ENCODE assay signal across 8 cellular contexts in genomic region chr3:125052671-125053303, GRCh38. TPM values are rescaled to one million over a fixed set of nuclear protein-coding genes. Genes with fewer than 3 reads are reported as not detected.
DNase-seq lines count a peak whose midpoint lies in the region; ATAC-seq and TF ChIP-seq lines count a peak whose summit lies in the region.

No MANE protein-coding gene starts in this region.

- no peak overlapping the region for H3K4me3 ChIP-seq in OCI-LY7 (ENCODE audit: low read depth, low read length, poor library complexity, severe bottlenecking)
- no peak overlapping the region for H3K4me3 ChIP-seq in trophoblast cell (ENCODE audit: low read depth, low read length)

- no peak overlapping the region for H4K91ac ChIP-seq in trophoblast cell (ENCODE audit: low read depth, low read length)

- no peak overlapping the region; the same call in 1 of the 2 replicates for H2AFZ ChIP-seq in OCI-LY7 (ENCODE audit: low read length)
- H2AFZ ChIP-seq in trophoblast cell (ENCODE audit: insufficient read depth, low read length, poor library complexity) = no peak overlapping the region

- H3K4me1 ChIP-seq in OCI-LY7 (ENCODE audit: insufficient read depth, low read length, poor library complexity, severe bottlenecking) (peaks cover 20% of the 10 kb centered on the region), trophoblast cell (ENCODE audit: control insufficient read depth in 1 of 2, insufficient read depth in 2 of 2, low read length in 2 of 2) (peaks cover 24 to 29% of the 10 kb centered on the region in 2 experiments)

- no peak for TF ChIP-seq CTCF in OCI-LY7 (conservative IDR thresholded peaks at IDR 0.05; ENCODE audit: low read length)

- no peak for ATAC-seq in HG03175 (IDR thresholded peaks at IDR 0.05; ENCODE audit: unreplicated experiment)

- no peak overlapping the region for H3K9ac ChIP-seq in trophoblast cell (ENCODE audit: low read length)

- WGBS in trophoblast cell (ENCODE audit: extremely low coverage, insufficient coverage, insufficient read length) = no CpG with 5 or more reads among the region's 6 CpGs

- intact Hi-C loops in OCI-LY7 (cut with micrococcal nuclease; ENCODE audit: unreplicated experiment) = loop anchor here (10.0 kb wide), 1 partner anchor 542 kb away; the partner anchor contains the start of gene OSBPL11

- H3K23ac ChIP-seq in trophoblast cell (ENCODE audit: low read length) = no peak overlapping the region

- DNase-seq in NCI-H2107 treated with DMSO at 0.1 percent for 48 hours (lab: John Stamatoyannopoulos, UW; ENCODE audit: unreplicated experiment) (peak; percentile 46), NCI-H2107 (lab: John Stamatoyannopoulos, UW) (no peak), OCI-LY7 (ENCODE audit: low spot score) (no peak), epidermal melanocyte (ENCODE audit: insufficient read length, low spot score) (peak; percentile 73), trophoblast cell (peak; percentile 93 to 94), foreskin melanocyte (no peak)
- no peak for DNase-seq in stimulated activated CD4-positive, alpha-beta T cell treated with anti-CD3 and anti-CD28 coated beads, Interleukin-2, amount 100 ng/mL, for 48 hours

- H2BK12ac ChIP-seq in trophoblast cell (ENCODE audit: low read length) = no peak overlapping the region

- no peak overlapping the region for H3K14ac ChIP-seq in trophoblast cell (ENCODE audit: low read length)

- H4K8ac ChIP-seq in trophoblast cell (ENCODE audit: low read depth, low read length) = no peak overlapping the region

- no peak overlapping the region for H3K18ac ChIP-seq in trophoblast cell (ENCODE audit: low read length)

- CTCF ChIA-PET in OCI-LY7 (lab: Charles Lee; ENCODE audit: unreplicated experiment) = no interaction called here

- no peaks in the 10 kb centered on the region; the same call in 1 of the 2 replicates for H4K20me1 ChIP-seq in OCI-LY7 (ENCODE audit: insufficient read depth, low read length)

- POLR2A ChIA-PET in OCI-LY7 (lab: Charles Lee) = no interaction called here

- H3K79me2 ChIP-seq in OCI-LY7 (ENCODE audit: insufficient read depth, low read depth, low read length) = no peaks in the 10 kb centered on the region
- peaks cover 6% of the 10 kb centered on the region for H3K79me2 ChIP-seq in trophoblast cell (ENCODE audit: control insufficient read depth, insufficient read depth, low read length, poor library complexity)

- H3K9me2 ChIP-seq in OCI-LY7 (ENCODE audit: insufficient read depth, low read length) = no peaks in the 10 kb centered on the region

- no peak overlapping the region for H2AK5ac ChIP-seq in trophoblast cell (ENCODE audit: low read length)

- no peaks in the 10 kb centered on the region for H3K79me1 ChIP-seq in trophoblast cell (ENCODE audit: low read length)

- BruUV-seq in OCI-LY7 (replicated peaks; lab: Mats Ljungman, UMichigan) = no TSS peak

- H3K36me3 ChIP-seq in OCI-LY7 (ENCODE audit: insufficient read depth, low read length) (no peaks in the 10 kb centered on the region), trophoblast cell (ENCODE audit: control insufficient read depth in 1 of 2, insufficient read depth in 2 of 2, low read length in 2 of 2) (peaks cover 3 to 8% of the 10 kb centered on the region in 2 experiments)

- no peaks in the 10 kb centered on the region for H3K9me3 ChIP-seq in OCI-LY7 (ENCODE audit: low read length)
- no peaks in the 10 kb centered on the region for H3K9me3 ChIP-seq in trophoblast cell (ENCODE audit: insufficient read depth, low read depth, low read length)

- no peak overlapping the region for H3K27ac ChIP-seq in OCI-LY7 (ENCODE audit: low read depth, low read length, poor library complexity, severe bottlenecking)
- H3K27ac ChIP-seq in trophoblast cell (ENCODE audit: low read depth, low read length) = peak overlapping the region; percentile 38

- H3K27me3 ChIP-seq in trophoblast cell (ENCODE audit: insufficient read depth, low read length) = no peaks in the 10 kb centered on the region

- no peak overlapping the region for H4K12ac ChIP-seq in trophoblast cell (ENCODE audit: low read depth, low read length)

- no peak overlapping the region for H2BK120ac ChIP-seq in trophoblast cell (ENCODE audit: insufficient read depth, low read length, poor library complexity)

- H3K4ac ChIP-seq in trophoblast cell (ENCODE audit: low read depth, low read length) = no peak overlapping the region

- peak overlapping the region; percentile 37 for H3K4me2 ChIP-seq in OCI-LY7 (ENCODE audit: low read length)
- H3K4me2 ChIP-seq in trophoblast cell (ENCODE audit: low read length) = peak overlapping the region; percentile 29

- no peak overlapping the region for H2BK5ac ChIP-seq in trophoblast cell (ENCODE audit: low read depth, low read length, poor library complexity)

RNA-seq across cellular contexts. Expression of gene HEG1, which starts 3.0 kb away (rescaled TPM):
- 2.4 and 5.7 TPM in 2 replicates for total RNA-seq in OCI-LY7 (2014; rRNA removed; shearing (Covaris generic))
- 4.9 and 6.0 TPM in 2 replicates for total RNA-seq in OCI-LY7 (2022)
- polyA plus RNA-seq in trophoblast cell (2013) = 59.6 and 62.6 TPM in 2 replicates

Comparison
In these comparisons a context has a peak if more than half of its experiments do, and no peak if none do; other contexts are left out.
1. DNase-seq: peak in NCI-H2107 treated with DMSO at 0.1 percent for 48 hours (single experiment), epidermal melanocyte (single experiment) and trophoblast cell (2 of 2); none in NCI-H2107 (single experiment), OCI-LY7 (single experiment), stimulated activated CD4-positive, alpha-beta T cell treated with anti-CD3 and anti-CD28 coated beads, Interleukin-2, amount 100 ng/mL, for 48 hours (0 of 2) and foreskin melanocyte (single experiment).